In the genomic region with DNA sequence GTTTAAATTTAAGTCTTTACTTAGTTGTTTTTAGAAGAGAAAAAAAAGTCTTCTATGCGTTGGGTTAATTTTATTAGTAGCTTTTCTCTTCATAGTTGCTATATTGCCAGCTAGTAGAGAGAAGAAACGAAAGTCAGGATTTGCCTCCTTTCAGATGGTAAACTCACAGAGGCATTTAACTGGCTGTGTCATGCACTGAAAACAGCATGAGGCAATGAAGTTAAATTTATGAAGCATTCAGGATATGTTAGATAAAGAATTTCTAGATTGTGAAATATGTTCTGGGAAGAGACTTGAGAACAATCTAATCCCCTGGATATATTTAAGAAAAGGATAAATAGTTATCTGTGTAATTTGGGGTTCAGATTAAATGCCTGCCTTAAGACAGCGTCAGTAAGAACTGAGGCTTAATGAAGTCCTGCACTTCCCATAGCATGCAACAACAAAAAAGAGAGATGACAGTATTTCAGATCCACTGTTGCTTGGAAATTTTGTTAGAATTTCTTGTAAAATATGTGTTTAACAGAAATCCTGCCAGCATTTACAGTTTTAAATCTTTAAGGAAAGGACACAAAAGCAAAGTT, we compare ENCODE assay signal across 14 cellular contexts. TPM values are rescaled to one million over a fixed set of nuclear protein-coding genes. Genes with fewer than 3 reads are reported as not detected.
DNase-seq lines count a peak whose midpoint lies in the region; ATAC-seq, FAIRE-seq and TF ChIP-seq lines count a peak whose summit lies in the region.
"Had no signal": no experiment of that assay in that cellular context is flagged by ENCODE, and none has a peak within 500 bp of the region (broad histone marks: within the 10 kb centered on the region; RNA-seq: fewer than 3 reads in every experiment).

No MANE protein-coding gene starts in this region.

- TF ChIP-seq CTCF in esophagus muscularis mucosa (IDR thresholded peaks at IDR 0.05): no peak
- no peak for TF ChIP-seq CTCF in lower lobe of right lung (IDR thresholded peaks at IDR 0.05)
- TF ChIP-seq CTCF in thyroid gland (IDR thresholded peaks at IDR 0.05): no peak
- no peak for TF ChIP-seq CTCF in nephron progenitor cell (IDR thresholded peaks at IDR 0.05)

- H3K27ac ChIP-seq in HUES6 (ENCODE audit: low read depth, low read length) (0 out of 2 replicates have a peak overlapping the region, but pooled peaks have one; percentile 7), esophagus muscularis mucosa (replicated peaks in 1 of 4) (peak overlapping the region; percentile 74 to 82 (median 78)), lower lobe of right lung (peak overlapping the region; percentile 42), thyroid gland (peak overlapping the region; percentile 20 to 86 (median 69)), small intestine (ENCODE audit: low read depth in 1 of 2, low read length in 1 of 2) (peak overlapping the region in 1 of 2 donors; percentile 31)
- H3K27ac ChIP-seq: epithelial cell of prostate, neutrophil had no signal

- H3K4me1 ChIP-seq in HUES6 (ENCODE audit: control insufficient read depth, insufficient read depth, low read length): peaks cover 33% of the 10 kb centered on the region
- H3K4me1 ChIP-seq in esophagus muscularis mucosa: peaks cover 0 to 53% (median 41%) of the 10 kb centered on the region in 4 donors
- H3K4me1 ChIP-seq in lower lobe of right lung: peaks cover 11% of the 10 kb centered on the region
- H3K4me1 ChIP-seq in thyroid gland: peaks cover 22 to 31% of the 10 kb centered on the region in 2 donors
- H3K4me1 ChIP-seq in small intestine (ENCODE audit: control insufficient read depth in 2 of 2, insufficient read depth in 1 of 2, low read depth in 1 of 2, low read length in 1 of 2): peaks cover 6 to 9% of the 10 kb centered on the region in 2 donors

- TF ChIP-seq EP300 in esophagus muscularis mucosa (IDR thresholded peaks at IDR 0.05): no peak

- peaks cover 22% of the 10 kb centered on the region for H3K36me3 Mint-ChIP-seq in stimulated activated memory B cell treated with anti-CD40 and anti-IgM and Interleukin-4, amounts not matched to agents 10 μg/mL and 1 μg/mL and 100 μg/mL, for 72 hours
- peaks cover 8% of the 10 kb centered on the region for H3K36me3 Mint-ChIP-seq in nephron progenitor cell (ENCODE audit: low read depth)

- H3K27me3 Mint-ChIP-seq in stimulated activated memory B cell treated with anti-CD40 and anti-IgM and Interleukin-4, amounts not matched to agents 10 μg/mL and 1 μg/mL and 100 μg/mL, for 72 hours: no peaks in the 10 kb centered on the region
- H3K27me3 Mint-ChIP-seq in nephron progenitor cell (ENCODE audit: low read depth, poor library complexity): no peaks in the 10 kb centered on the region
- H3K27me3 Mint-ChIP-seq: activated T-helper 17 cell treated with anti-CD3 and anti-CD28 coated beads, Interleukin-2, amount 50 U/mL, for 72 hours had no signal

- no peak for TF ChIP-seq POLR2A in esophagus muscularis mucosa (IDR thresholded peaks at IDR 0.05; ENCODE audit: low read depth)
- TF ChIP-seq POLR2A in thyroid gland (IDR thresholded peaks at IDR 0.05): no peak

- ATAC-seq in lower lobe of right lung (no peak), GM18870 (IDR thresholded peaks at IDR 0.05; ENCODE audit: unreplicated experiment) (no peak)
- no peak for ATAC-seq in stimulated activated memory B cell treated with anti-CD40 and anti-IgM and Interleukin-4, amounts not matched to agents 10 μg/mL and 1 μg/mL and 100 μg/mL, for 72 hours
- ATAC-seq: activated T-helper 17 cell treated with anti-CD3 and anti-CD28 coated beads, Interleukin-2, amount 50 U/mL, for 72 hours had no signal

- FAIRE-seq in small intestine (lab: Jason Lieb, UNC): no peak

- no peaks in the 10 kb centered on the region for H3K9me3 ChIP-seq in HUES6 (ENCODE audit: control insufficient read depth, insufficient read depth, low read depth, low read length)
- no peaks in the 10 kb centered on the region for H3K9me3 ChIP-seq in esophagus muscularis mucosa
- no peaks in the 10 kb centered on the region for H3K9me3 ChIP-seq in lower lobe of right lung
- H3K9me3 ChIP-seq in thyroid gland: no peaks in the 10 kb centered on the region
- H3K9me3 ChIP-seq in small intestine (ENCODE audit: control insufficient read depth, low read depth): no peaks in the 10 kb centered on the region
- H3K9me3 ChIP-seq: neutrophil had no signal

- no peak overlapping the region for H3K4me3 Mint-ChIP-seq in stimulated activated memory B cell treated with anti-CD40 and anti-IgM and Interleukin-4, amounts not matched to agents 10 μg/mL and 1 μg/mL and 100 μg/mL, for 72 hours
- no peak overlapping the region for H3K4me3 Mint-ChIP-seq in nephron progenitor cell
- H3K4me3 Mint-ChIP-seq: activated T-helper 17 cell treated with anti-CD3 and anti-CD28 coated beads, Interleukin-2, amount 50 U/mL, for 72 hours had no signal

- no peak overlapping the region for H3K9ac ChIP-seq in HUES6 (ENCODE audit: low read length)

- no peak overlapping the region for H3K27ac Mint-ChIP-seq in stimulated activated memory B cell treated with anti-CD40 and anti-IgM and Interleukin-4, amounts not matched to agents 10 μg/mL and 1 μg/mL and 100 μg/mL, for 72 hours
- H3K27ac Mint-ChIP-seq in nephron progenitor cell: no peak overlapping the region
- H3K27ac Mint-ChIP-seq: activated T-helper 17 cell treated with anti-CD3 and anti-CD28 coated beads, Interleukin-2, amount 50 U/mL, for 72 hours had no signal

- H3K4me1 Mint-ChIP-seq in stimulated activated memory B cell treated with anti-CD40 and anti-IgM and Interleukin-4, amounts not matched to agents 10 μg/mL and 1 μg/mL and 100 μg/mL, for 72 hours: peaks cover 58% of the 10 kb centered on the region
- H3K4me1 Mint-ChIP-seq in nephron progenitor cell: peaks cover 12% of the 10 kb centered on the region

- DNase-seq in esophagus muscularis mucosa (ENCODE audit: extremely low spot score): no peak
- DNase-seq in lower lobe of right lung: no peak
- DNase-seq in thyroid gland: no peak
- DNase-seq in nephron progenitor cell: no peak
- no peak for DNase-seq in small intestine
- DNase-seq: DND-41, KG1, NCI-H82 had no signal

- no peaks in the 10 kb centered on the region for H3K9me3 Mint-ChIP-seq in stimulated activated memory B cell treated with anti-CD40 and anti-IgM and Interleukin-4, amounts not matched to agents 10 μg/mL and 1 μg/mL and 100 μg/mL, for 72 hours
- H3K9me3 Mint-ChIP-seq in nephron progenitor cell: no peaks in the 10 kb centered on the region
- H3K9me3 Mint-ChIP-seq: activated T-helper 17 cell treated with anti-CD3 and anti-CD28 coated beads, Interleukin-2, amount 50 U/mL, for 72 hours had no signal

- H3K27me3 ChIP-seq in HUES6 (ENCODE audit: control insufficient read depth, insufficient read depth, low read length): no peaks in the 10 kb centered on the region
- no peaks in the 10 kb centered on the region for H3K27me3 ChIP-seq in esophagus muscularis mucosa
- H3K27me3 ChIP-seq in lower lobe of right lung (ENCODE audit: low read depth): no peaks in the 10 kb centered on the region
- no peaks in the 10 kb centered on the region for H3K27me3 ChIP-seq in thyroid gland
- H3K27me3 ChIP-seq in small intestine (ENCODE audit: control insufficient read depth in 2 of 2, insufficient read depth in 2 of 2, low read length in 2 of 2): no peaks in the 10 kb centered on the region
- H3K27me3 ChIP-seq: neutrophil had no signal

- H3K36me3 ChIP-seq in HUES6 (ENCODE audit: control insufficient read depth, insufficient read depth, low read length) (peaks cover 3% of the 10 kb centered on the region; the same call in 1 of the 2 replicates), esophagus muscularis mucosa (peaks cover 0 to 9% (median 2%) of the 10 kb centered on the region in 4 donors), lower lobe of right lung (no peaks in the 10 kb centered on the region), thyroid gland (no peaks in the 10 kb centered on the region), small intestine (ENCODE audit: control insufficient read depth in 2 of 2, insufficient read depth in 2 of 2, low read length in 2 of 2) (no peaks in the 10 kb centered on the region)
- H3K36me3 ChIP-seq: neutrophil had no signal

- 28% methylated on average over 3 of the region's 3 CpGs for WGBS in esophagus muscularis mucosa
- WGBS in thyroid gland, 2 donors: 21 to 34% methylated on average over 3 of the region's 3 CpGs
- 63 to 81% (median 74%) methylated on average over 3 of the region's 3 CpGs for WGBS in small intestine, 3 donors

- intact Hi-C loops in esophagus muscularis mucosa (cut with DNase I): no loop called here
- intact Hi-C loops in lower lobe of right lung (cut with DNase I): no loop called here
- intact Hi-C loops in thyroid gland (cut with DNase I): no loop called here

- H3K4me3 ChIP-seq in HUES6 (ENCODE audit: low read depth, low read length) (no peak overlapping the region), esophagus muscularis mucosa (peak overlapping the region; percentile 45 to 59 (median 58)), lower lobe of right lung (peak overlapping the region; percentile 35), thyroid gland (replicated peaks in 1 of 3) (peak overlapping the region in 2 of 3 donors; percentile 16 to 20), small intestine (ENCODE audit: low read depth in 1 of 2, low read length in 2 of 2) (no peak overlapping the region)

RNA-seq across cellular contexts. Expression of a gene that starts 1.7 kb away (rescaled TPM):
- 100 to 1,000 TPM; 149 to 206 (median 172) TPM for total RNA-seq in esophagus muscularis mucosa
- total RNA-seq in lower lobe of right lung: 12.3 TPM
- 10 to 100 TPM; 48.4 to 79.3 (median 66.6) TPM for total RNA-seq in thyroid gland
- polyA plus RNA-seq in small intestine: 10 to 100 TPM in 1 of 3 donors, 1 to 10 TPM in 2; 1.3 to 24.4 (median 4.1) TPM
- total RNA-seq: activated T-helper 17 cell treated with anti-CD3 and anti-CD28 coated beads, Interleukin-2, amount 50 U/mL, for 72 hours had no signal

Comparison
In these comparisons a context has a peak if more than half of its experiments do, and no peak if none do; other contexts are left out.
1. H3K4me3 ChIP-seq: peak in esophagus muscularis mucosa (4 of 4), lower lobe of right lung (single experiment) and thyroid gland (2 of 3); none in HUES6 (single experiment) and small intestine (0 of 2).